Comparison of ENCODE assay signal across 1 cellular context in the genomic region with DNA sequence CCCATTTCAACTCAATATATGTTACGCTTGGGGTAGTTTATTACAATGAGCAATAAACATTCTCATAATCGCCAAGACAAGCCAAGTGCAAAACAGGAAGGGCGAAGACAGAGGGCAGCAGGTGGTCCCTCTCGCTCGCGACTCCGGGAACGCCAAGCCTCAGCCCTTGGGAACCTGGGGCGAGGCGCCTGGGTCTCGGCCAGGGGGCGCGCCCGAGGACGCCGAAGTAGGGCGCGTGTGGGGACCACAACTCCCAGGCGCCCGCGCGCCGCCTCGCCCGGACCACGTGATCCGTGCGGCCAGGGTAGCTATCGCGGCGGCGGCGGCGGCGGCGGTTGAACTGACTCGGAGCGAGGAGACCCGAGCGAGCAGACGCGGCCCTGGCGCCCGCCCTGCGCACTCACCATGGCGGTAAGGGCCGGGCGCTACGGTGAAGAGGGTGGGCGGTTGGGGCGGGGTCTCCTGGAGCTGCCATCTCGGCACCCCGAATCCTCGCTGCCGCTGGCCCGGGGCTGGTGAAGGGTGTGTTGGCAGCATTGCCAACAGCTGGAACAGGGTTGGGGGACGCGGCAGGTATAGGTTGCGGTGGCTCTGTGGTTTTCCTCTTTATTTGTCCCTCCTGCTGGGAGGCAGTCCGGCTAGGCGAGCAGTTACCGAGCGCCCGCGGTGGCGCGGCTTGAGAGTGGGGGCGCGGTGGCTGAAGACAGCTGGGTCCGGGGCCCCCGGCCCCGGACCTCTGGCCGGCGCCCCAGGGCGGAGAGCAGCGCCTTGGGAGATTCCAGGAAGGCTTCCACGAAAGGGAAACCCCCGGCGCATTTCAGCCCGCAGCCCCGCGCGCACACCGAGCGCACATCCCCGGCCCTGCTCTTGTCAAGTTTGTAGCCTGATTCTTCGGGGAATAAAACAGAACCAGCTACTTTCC.
A peak's percentile ranks its signal among the peaks of the same experiment; 100 is the strongest.
TF ChIP-seq lines count a peak whose summit lies in the region.

Gene SLC31A2, plus strand, starts transcription at position 338 of the 922 bp plus-strand sequence. Its CDS starts 68 bp downstream, at position 406.

TF ChIP-seq in HCT116, 20 proteins besides CTCF, POLR2A, EP300 and RAD21 (continued from another document):
- TF ChIP-seq, protein P1, sequence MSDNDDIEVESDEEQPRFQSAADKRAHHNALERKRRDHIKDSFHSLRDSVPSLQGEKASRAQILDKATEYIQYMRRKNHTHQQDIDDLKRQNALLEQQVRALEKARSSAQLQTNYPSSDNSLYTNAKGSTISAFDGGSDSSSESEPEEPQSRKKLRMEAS (IDR thresholded peaks at IDR 0.05) = peak; percentile 71
- TF ChIP-seq POLR2AphosphoS5 (IDR thresholded peaks at IDR 0.05; ENCODE audit: low read depth, low read length) = peak; percentile 63; the same call in 1 of the 2 replicates
- peak; percentile 42; the same call in 1 of the 2 replicates for TF ChIP-seq SIN3A (IDR thresholded peaks at IDR 0.05; ENCODE audit: low read depth)
- TF ChIP-seq YY1 (IDR thresholded peaks at IDR 0.05; ENCODE audit: extremely low read depth, insufficient replicate concordance, low read depth, low read length) = peak; percentile 54
